Comparison of ENCODE assay signal across 16 cellular contexts in genomic region chr16:85492617-85492957, GRCh38.
DNase-seq lines count a peak whose midpoint lies in the region; ATAC-seq and TF ChIP-seq lines count a peak whose summit lies in the region.
"Had no signal": no experiment of that assay in that cellular context is flagged by ENCODE, and none has a peak within 500 bp of the region (broad histone marks: within the 10 kb centered on the region; RNA-seq: fewer than 3 reads in every experiment).

No MANE protein-coding gene starts in this region.

- intact Hi-C loops in heart right ventricle (cut with DNase I) (no loop called here), prostate gland (cut with DNase I) (no loop called here)

- H3K4me3 ChIP-seq in heart right ventricle (no peak overlapping the region), prostate gland (no peak overlapping the region)

- H3K9me3 ChIP-seq in heart right ventricle: no peaks in the 10 kb centered on the region
- no peaks in the 10 kb centered on the region for H3K9me3 ChIP-seq in prostate gland

- peaks cover 6 to 34% (median 26%) of the 10 kb centered on the region in 9 donors for H3K4me1 ChIP-seq in heart right ventricle
- H3K4me1 ChIP-seq in prostate gland (replicated peaks): peaks cover 15% of the 10 kb centered on the region

- no peaks in the 10 kb centered on the region for H3K36me3 ChIP-seq in heart right ventricle
- no peaks in the 10 kb centered on the region for H3K36me3 ChIP-seq in prostate gland

- 72 to 78% methylated on average over 6 of the region's 6 CpGs for WGBS in heart right ventricle, 2 donors
- WGBS in prostate gland: 70% methylated on average over 6 of the region's 6 CpGs

- TF ChIP-seq POLR2A in prostate gland (IDR thresholded peaks at IDR 0.05): no peak

- DNase-seq in NCI-H2171 treated with DMSO at 0.1 percent for 48 hours (lab: John Stamatoyannopoulos, UW) (peak; percentile 58), heart right ventricle (no peak), prostate gland (ENCODE audit: low spot score) (no peak), NCI-H2196 treated with DMSO at 0.1 percent for 48 hours (lab: John Stamatoyannopoulos, UW; ENCODE audit: unreplicated experiment) (no peak), 8988T (no peak)
- DNase-seq: activated CD4-positive, alpha-beta T cell treated with anti-CD3 and anti-CD28 coated beads for 1 hour; activated T-cell treated with anti-CD3 and anti-CD28 coated beads for 4 hours; AML-193; DMS79; IMR-90; NCI-H1417; NCI-H510A had no signal

- TF ChIP-seq CTCF in C4-2B (conservative IDR thresholded peaks at IDR 0.05) (no peak), heart right ventricle (IDR thresholded peaks at IDR 0.05) (no peak), prostate gland (IDR thresholded peaks at IDR 0.05) (no peak)

- peak in 1 of 8 donors; percentile 3 for ATAC-seq in heart right ventricle
- ATAC-seq in HG03378 (IDR thresholded peaks at IDR 0.05; ENCODE audit: unreplicated experiment): no peak
- no peak for ATAC-seq in GM21390 (IDR thresholded peaks at IDR 0.05; ENCODE audit: unreplicated experiment)
- ATAC-seq: T-cell had no signal

- no peaks in the 10 kb centered on the region for H3K27me3 ChIP-seq in heart right ventricle
- H3K27me3 ChIP-seq in prostate gland (replicated peaks; ENCODE audit: insufficient read depth): no peaks in the 10 kb centered on the region

- H3K27ac ChIP-seq in C4-2B: peak overlapping the region; percentile 91
- H3K27ac ChIP-seq in heart right ventricle: peak overlapping the region in 8 of 10 donors; percentile 37 to 84 (median 66)
- peak overlapping the region; percentile 19 to 35 for H3K27ac ChIP-seq in prostate gland

Comparison
In these comparisons a context has a peak if more than half of its experiments do, and no peak if none do; other contexts are left out.
1. H3K27ac ChIP-seq: peak in every context shown above with its lines; median percentile 91 in C4-2B; 66 in heart right ventricle; 27 in prostate gland.